24 cellular contexts compared by ENCODE assay signal in genomic region chr1:97685355-97685754, GRCh38.
"Had no signal": no experiment of that assay in that cellular context is flagged by ENCODE, and none has a peak within 500 bp of the region (broad histone marks: within the 10 kb centered on the region; RNA-seq: fewer than 3 reads in every experiment).

No MANE protein-coding gene starts in this region.

- H3K4me1 ChIP-seq: esophagus squamous epithelium, lower lobe of right lung, prostate gland, right atrium auricular region, thyroid gland had no signal

- DNase-seq: cortex of kidney; effector memory CD8-positive, alpha-beta T cell; erythroblast; esophagus squamous epithelium; foreskin melanocyte; hypothalamus; immature natural killer cell; islet precursor cell; left ventricle myocardium superior; lower lobe of right lung; naive thymus-derived CD8-positive, alpha-beta T cell; nephron progenitor cell; nucleus accumbens; stimulated activated CD4-positive, alpha-beta T cell treated with anti-CD3 and anti-CD28 coated beads, Interleukin-2, amount 100 ng/mL, for 24 hours; stimulated activated CD4-positive, alpha-beta T cell treated with anti-CD3 and anti-CD28 coated beads, Interleukin-4, amount 100 ng/mL, for 24 hours; stimulated activated naive CD4-positive, alpha-beta T cell treated with Interleukin-2 at 50 U/mL for 16 hours; stomach; thyroid gland had no signal

- H3K4me3 ChIP-seq: esophagus squamous epithelium, lower lobe of right lung, prostate gland, right atrium auricular region, smooth muscle cell, stomach, thyroid gland had no signal

- FAIRE-seq: endometrium had no signal

- H3K27ac ChIP-seq: esophagus squamous epithelium, lower lobe of right lung, prostate gland, right atrium auricular region, stomach, thyroid gland had no signal

- ATAC-seq: effector memory CD8-positive, alpha-beta T cell; left ventricle myocardium superior; lower lobe of right lung; naive thymus-derived CD8-positive, alpha-beta T cell; sciatic nerve; stimulated activated effector memory CD8-positive, alpha-beta T cell treated with anti-CD3 and anti-CD28 coated beads, Interleukin-12 subunit alpha, Interleukin-12 subunit beta, amount 100 ng/mL, for 72 hours had no signal

- H3K27me3 ChIP-seq: esophagus squamous epithelium, right atrium auricular region, stomach, thyroid gland had no signal

- H3K4me2 ChIP-seq: smooth muscle cell had no signal

- H3K36me3 ChIP-seq: prostate gland, thyroid gland had no signal

- H3K9me3 ChIP-seq: esophagus squamous epithelium, lower lobe of right lung, prostate gland, right atrium auricular region, thyroid gland had no signal
